In the genomic region with DNA sequence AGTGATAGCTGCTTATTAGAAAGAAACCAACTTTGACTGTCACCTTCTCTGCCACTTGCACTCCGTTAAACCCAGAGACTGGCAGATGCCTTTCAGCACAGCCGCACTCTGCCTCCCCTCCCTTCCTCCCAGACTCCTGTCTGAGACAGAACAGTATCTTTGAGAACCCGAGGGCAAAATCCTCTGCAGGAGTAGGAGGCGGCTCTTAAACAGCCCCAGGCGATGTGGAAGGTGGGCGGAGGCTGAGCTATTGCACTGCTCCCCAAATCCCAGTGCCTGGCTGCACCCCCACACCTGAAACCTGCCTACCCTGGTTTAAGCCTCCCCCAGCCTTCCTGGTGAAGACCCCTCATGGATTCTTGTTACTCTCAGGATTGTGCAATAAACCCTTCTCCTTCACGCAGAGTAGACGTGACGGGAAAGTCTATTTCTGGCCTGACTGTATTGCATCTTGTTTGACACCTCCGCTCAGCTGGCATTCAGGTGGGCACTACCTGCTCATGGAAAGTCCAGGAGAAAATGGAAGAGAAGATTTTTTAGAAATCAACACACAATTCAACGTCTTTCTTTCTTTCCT, we compare ENCODE assay signal across 30 cellular contexts. TPM values are rescaled to one million over a fixed set of nuclear protein-coding genes. Genes with fewer than 3 reads are reported as not detected.
"Had no signal": no experiment of that assay in that cellular context is flagged by ENCODE, and none has a peak within 500 bp of the region (broad histone marks: within the 10 kb centered on the region; RNA-seq: fewer than 3 reads in every experiment).

No MANE protein-coding gene starts in this region.

- H3K27me3 Mint-ChIP-seq: activated naive CD8-positive, alpha-beta T cell treated with anti-CD3 and anti-CD28 coated beads, Interleukin-2, amount 10 ng/mL, durations not matched to agents 7 days and 5 days had no signal

- H3K4me1 ChIP-seq: ascending aorta had no signal

- H3K36me3 ChIP-seq: ascending aorta had no signal

- H3K4me3 Mint-ChIP-seq: activated CD4-positive, alpha-beta T cell treated with anti-CD3 and anti-CD28 coated beads for 36 hours; activated CD4-positive, alpha-beta T cell treated with anti-CD3 and anti-CD28 coated beads, Interleukin-2, amount 10 ng/mL, durations not matched to agents 7 days and 5 days; activated CD8-positive, alpha-beta T cell treated with anti-CD3 and anti-CD28 coated beads, Interleukin-2, amount 10 ng/mL, durations not matched to agents 7 days and 5 days; activated naive CD4-positive, alpha-beta T cell treated with anti-CD3 and anti-CD28 coated beads, Interleukin-2, amount 50 U/mL, for 24 hours; activated naive CD8-positive, alpha-beta T cell treated with anti-CD3 and anti-CD28 coated beads, Interleukin-2, amount 10 ng/mL, durations not matched to agents 7 days and 5 days; activated T-cell treated with anti-CD3 and anti-CD28 coated beads, Interleukin-2, amount 50 U/mL, for 24 hours; T-cell had no signal

- H3K4me2 ChIP-seq: PC-9 had no signal

- H3K36me3 Mint-ChIP-seq: activated naive CD4-positive, alpha-beta T cell treated with anti-CD3 and anti-CD28 coated beads, Interleukin-2, amount 50 U/mL, for 24 hours; activated naive CD8-positive, alpha-beta T cell treated with anti-CD3 and anti-CD28 coated beads, Interleukin-2, amount 10 ng/mL, durations not matched to agents 7 days and 5 days; T-cell had no signal

- H3K4me3 ChIP-seq: ascending aorta, PC-9 had no signal

- H3K4me1 Mint-ChIP-seq: activated naive CD8-positive, alpha-beta T cell treated with anti-CD3 and anti-CD28 coated beads, Interleukin-2, amount 10 ng/mL, durations not matched to agents 7 days and 5 days had no signal

- H3K9me3 Mint-ChIP-seq: activated naive CD4-positive, alpha-beta T cell treated with anti-CD3 and anti-CD28 coated beads, Interleukin-2, amount 50 U/mL, for 24 hours; activated naive CD8-positive, alpha-beta T cell treated with anti-CD3 and anti-CD28 coated beads, Interleukin-2, amount 10 ng/mL, durations not matched to agents 7 days and 5 days; activated T-cell treated with anti-CD3 and anti-CD28 coated beads, Interleukin-2, amount 50 U/mL, for 24 hours; activated T-helper 2 cell treated with anti-CD3 and anti-CD28 coated beads, Interferon-gamma antibody, Interleukin-2, Interleukin-4, amounts not matched to agents 10 μg/mL and 5 μg/mL and 100 μg/mL, durations not matched to agents 14 hours and 24 hours and 36 hours had no signal

- H3K9me3 ChIP-seq: ascending aorta had no signal

- FAIRE-seq: RCC 7860 had no signal

- H3K27ac Mint-ChIP-seq: activated CD4-positive, alpha-beta T cell treated with anti-CD3 and anti-CD28 coated beads for 36 hours; activated CD4-positive, alpha-beta T cell treated with anti-CD3 and anti-CD28 coated beads, Interleukin-2, amount 10 ng/mL, durations not matched to agents 7 days and 5 days; activated CD8-positive, alpha-beta T cell treated with anti-CD3 and anti-CD28 coated beads, Interleukin-2, amount 10 ng/mL, durations not matched to agents 7 days and 5 days; activated naive CD4-positive, alpha-beta T cell treated with anti-CD3 and anti-CD28 coated beads, Interleukin-2, amount 50 U/mL, for 24 hours; activated naive CD8-positive, alpha-beta T cell treated with anti-CD3 and anti-CD28 coated beads, Interleukin-2, amount 10 ng/mL, durations not matched to agents 7 days and 5 days; activated T-cell treated with anti-CD3 and anti-CD28 coated beads, Interleukin-2, amount 50 U/mL, for 24 hours; activated T-helper 2 cell treated with anti-CD3 and anti-CD28 coated beads, Interferon-gamma antibody, Interleukin-2, Interleukin-4, amounts not matched to agents 10 μg/mL and 5 μg/mL and 100 μg/mL, durations not matched to agents 14 hours and 24 hours and 36 hours; T-cell had no signal

- H3K27me3 ChIP-seq: ascending aorta had no signal

- H2AFZ ChIP-seq: PC-9 had no signal

- H3K27ac ChIP-seq: ascending aorta, PC-9, RWPE1 had no signal

- DNase-seq: activated CD4-positive, alpha-beta T cell treated with anti-CD3 and anti-CD28 coated beads for 36 hours; activated CD4-positive, alpha-beta T cell treated with anti-CD3 and anti-CD28 coated beads, Interleukin-2, amount 10 ng/mL, durations not matched to agents 7 days and 5 days; activated CD4-positive, alpha-beta T cell treated with anti-CD3 and anti-CD28 coated beads, Interleukin-2, amount 50 U/mL, for 48 hours; activated CD8-positive, alpha-beta T cell treated with anti-CD3 and anti-CD28 coated beads, Interleukin-2, amount 10 ng/mL, durations not matched to agents 7 days and 5 days; activated gamma-delta T cell; activated naive CD4-positive, alpha-beta T cell treated with Interleukin-2 at 50 U/mL for 16 hours; activated naive CD8-positive, alpha-beta T cell treated with anti-CD3 and anti-CD28 coated beads, Interleukin-2, amount 10 ng/mL, durations not matched to agents 7 days and 5 days; activated T-cell treated with anti-CD3 and anti-CD28 coated beads, Interleukin-2, amount 50 U/mL, for 24 hours; cerebellar nuclear complex; Karpas-422; KBM-7; NCI-H1105; NCI-H1417 treated with DMSO at 0.1 percent for 48 hours; NCI-H187 treated with DMSO at 0.1 percent for 48 hours; NCI-H2081 treated with DMSO at 0.1 percent for 48 hours; NCI-H524 treated with DMSO at 0.1 percent for 48 hours; NK-92 treated with Interleukin-12 subunit alpha and Interleukin-12 subunit beta, amount 100 ng/mL, for 24 hours; PC-9; SIG-M5; T-cell; T-helper 2 cell; T-helper 9 cell had no signal

RNA-seq across cellular contexts. Expression of a gene that starts 34.4 kb away (rescaled TPM):
- total RNA-seq: activated CD4-positive, alpha-beta T cell treated with anti-CD3 and anti-CD28 coated beads for 36 hours; activated CD4-positive, alpha-beta T cell treated with anti-CD3 and anti-CD28 coated beads, Interleukin-2, amount 10 ng/mL, durations not matched to agents 7 days and 5 days; activated CD8-positive, alpha-beta T cell treated with anti-CD3 and anti-CD28 coated beads, Interleukin-2, amount 10 ng/mL, durations not matched to agents 7 days and 5 days; activated naive CD8-positive, alpha-beta T cell treated with anti-CD3 and anti-CD28 coated beads, Interleukin-2, amount 10 ng/mL, durations not matched to agents 7 days and 5 days; activated T-helper 2 cell treated with anti-CD3 and anti-CD28 coated beads, Interferon-gamma antibody, Interleukin-2, Interleukin-4, amounts not matched to agents 10 μg/mL and 5 μg/mL and 100 μg/mL, durations not matched to agents 14 hours and 24 hours and 36 hours; MCF 10A; NCI-H460; PC-9; SK-MEL-5; T-cell had no signal
